15 cellular contexts compared by ENCODE assay signal in the genomic region with DNA sequence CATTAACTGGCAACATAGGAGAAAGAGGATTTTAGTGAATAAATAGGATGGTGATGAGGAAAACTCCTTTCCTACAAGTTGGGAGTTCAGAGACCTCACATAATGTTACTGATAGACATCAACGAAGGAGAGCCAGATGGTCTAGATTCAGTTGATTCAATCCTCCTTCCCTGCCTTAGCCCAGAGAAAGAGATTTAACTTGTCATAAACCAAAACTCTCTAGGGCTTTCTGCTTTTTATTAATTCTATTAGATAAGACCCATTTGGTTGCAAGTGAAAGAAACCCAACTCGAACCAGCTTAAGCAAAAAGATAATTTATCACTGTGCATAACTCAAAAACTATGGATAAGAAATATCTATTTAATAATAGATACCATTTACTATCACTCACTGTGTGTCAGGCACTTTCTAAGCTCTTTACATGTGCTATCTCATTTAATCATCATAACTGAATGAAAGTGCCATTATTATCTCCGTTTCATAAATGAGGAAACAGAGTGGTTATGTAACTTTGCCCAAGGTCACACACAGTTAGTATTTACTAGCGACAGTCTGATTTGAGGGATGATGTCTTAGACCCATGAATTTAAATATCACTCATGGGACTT. TPM values are rescaled to one million over a fixed set of nuclear protein-coding genes. Genes with fewer than 3 reads are reported as not detected.
DNase-seq lines count a peak whose midpoint lies in the region; ATAC-seq and TF ChIP-seq lines count a peak whose summit lies in the region.
"Had no signal": no experiment of that assay in that cellular context is flagged by ENCODE, and none has a peak within 500 bp of the region (broad histone marks: within the 10 kb centered on the region; RNA-seq: fewer than 3 reads in every experiment).

No MANE protein-coding gene starts in this region.

- no peaks in the 10 kb centered on the region for H3K9me3 ChIP-seq in HEK293 (ENCODE audit: control insufficient read depth, insufficient read depth, low read depth, low read length)
- no peaks in the 10 kb centered on the region for H3K9me3 ChIP-seq in esophagus squamous epithelium
- H3K9me3 ChIP-seq: BE2C, HAP-1 had no signal

- no peak for TF ChIP-seq POLR2A in esophagus squamous epithelium (IDR thresholded peaks at IDR 0.05)

- H3K27ac ChIP-seq in HEK293 (ENCODE audit: extremely low read depth, low read depth, low read length), result no peak overlapping the region
- no peak overlapping the region for H3K27ac ChIP-seq in esophagus squamous epithelium
- H3K27ac ChIP-seq: GM23248 had no signal

- no peak overlapping the region for H3K4me3 ChIP-seq in HEK293 (ENCODE audit: low read depth, low read length)
- no peak overlapping the region for H3K4me3 ChIP-seq in esophagus squamous epithelium
- H3K4me3 ChIP-seq: GM23248, HAP-1 had no signal

- H3K36me3 ChIP-seq in HEK293 (ENCODE audit: control insufficient read depth in 2 of 2, insufficient read depth in 1 of 2, low read length in 2 of 2), result no peaks in the 10 kb centered on the region
- no peaks in the 10 kb centered on the region for H3K36me3 ChIP-seq in esophagus squamous epithelium
- H3K36me3 ChIP-seq: HAP-1 had no signal

- no peak for ATAC-seq in SK-N-SH treated with all-trans-retinoic acid at 6 μM for 48 hours

- intact Hi-C loops in esophagus squamous epithelium (cut with DNase I), result no loop called here

- H3K4me1 ChIP-seq in HEK293 (ENCODE audit: control insufficient read depth, insufficient read depth, low read length) (no peaks in the 10 kb centered on the region; the same call in 1 of the 2 replicates), esophagus squamous epithelium (peaks cover 0 to 24% (median 4%) of the 10 kb centered on the region in 3 donors)

- CTCF ChIA-PET in HEK293 (lab: Yijun Ruan, JAX), result no interaction called here

- H3K27me3 ChIP-seq in esophagus squamous epithelium, result peaks cover 0 to 38% (median 0%) of the 10 kb centered on the region in 4 donors
- H3K27me3 ChIP-seq: BE2C had no signal

- TF ChIP-seq CTCF in HEK293 (tag by site-specific recombination; IDR thresholded peaks at IDR 0.05), result no peak
- TF ChIP-seq CTCF in esophagus squamous epithelium (IDR thresholded peaks at IDR 0.05), result no peak

- 46 to 57% methylated on average over 4 of the region's 4 CpGs for WGBS in esophagus squamous epithelium, 2 donors

- POLR2A ChIA-PET in HEK293 (lab: Yijun Ruan, JAX), result no interaction called here

- DNase-seq in D341Med (ENCODE audit: low spot score) (peak; percentile 43), NCI-H82 treated with DMSO at 0.1 percent for 48 hours (lab: John Stamatoyannopoulos, UW; ENCODE audit: unreplicated experiment) (peak; percentile 55), activated gamma-delta T cell (lab: John Stamatoyannopoulos, UW) (no peak), esophagus squamous epithelium (lab: John Stamatoyannopoulos, UW) (no peak), AG08396 (ENCODE audit: low spot score) (no peak), SIG-M5 (lab: John Stamatoyannopoulos, UW) (no peak)
- DNase-seq: BE2C; C1 segment of cervical spinal cord; CD4-positive, CD25-positive, alpha-beta regulatory T cell; CD8-positive, alpha-beta memory T cell; COR-L47; GM23248 had no signal

TF ChIP-seq in HEK293, 187 proteins besides CTCF, POLR2A, EP300 and RAD21:
- TF ChIP-seq GLI2 (tag by site-specific recombination; IDR thresholded peaks at IDR 0.05; ENCODE audit: borderline replicate concordance, low read depth) (no peak), ZNF664 (tag by site-specific recombination; IDR thresholded peaks at IDR 0.05) (peak; percentile 52; the same call in 1 of the 2 replicates)

TF ChIP-seq in SK-N-SH treated with all-trans-retinoic acid at 6 μM for 48 hours, 23 proteins besides CTCF, POLR2A, EP300 and RAD21:
- TF ChIP-seq GLIS3 (CRISPR knock-in tag; IDR thresholded peaks at IDR 0.05) (0 out of 2 replicates have a peak, but pooled peaks have one; percentile 12), BACH2 (CRISPR knock-in tag; IDR thresholded peaks at IDR 0.05; ENCODE audit: borderline replicate concordance) (no peak), ISL1 (CRISPR knock-in tag; IDR thresholded peaks at IDR 0.05) (peak; percentile 35; the same call in 1 of the 2 replicates), TCF4 (CRISPR knock-in tag; IDR thresholded peaks at IDR 0.05; ENCODE audit: borderline replicate concordance) (0 out of 2 replicates have a peak, but pooled peaks have one; percentile 41)
TF ChIP-seq in SK-N-SH treated with all-trans-retinoic acid at 6 μM for 48 hours: peak in this region for 3.

RNA-seq across cellular contexts. Expression of gene UNC5C, which starts 4.3 kb away (rescaled TPM):
- total RNA-seq in esophagus squamous epithelium, result under 1 TPM; 0.11 to 0.95 (median 0.36) TPM
- total RNA-seq: CD4-positive, CD25-positive, alpha-beta regulatory T cell; CD8-positive, alpha-beta memory T cell; GM23248 had no signal

Comparison
In these comparisons a context has a peak if more than half of its experiments do, and no peak if none do; other contexts are left out.
1. DNase-seq: peak in D341Med (single experiment) and NCI-H82 treated with DMSO at 0.1 percent for 48 hours (single experiment); none in activated gamma-delta T cell (single experiment), esophagus squamous epithelium (single experiment), AG08396 (single experiment) and SIG-M5 (single experiment).